10 cellular contexts compared by ENCODE assay signal in genomic region chr15:35667908-35668307, GRCh38.
"Had no signal": no experiment of that assay in that cellular context is flagged by ENCODE, and none has a peak within 500 bp of the region (broad histone marks: within the 10 kb centered on the region; RNA-seq: fewer than 3 reads in every experiment).

No MANE protein-coding gene starts in this region.

- H3K36me3 Mint-ChIP-seq: activated naive CD4-positive, alpha-beta T cell treated with anti-CD3 and anti-CD28 coated beads, Interleukin-2, amount 50 U/mL, for 72 hours; memory B cell had no signal

- H3K4me3 Mint-ChIP-seq: memory B cell, nephron progenitor cell, T-helper 17 cell had no signal

- H3K27ac Mint-ChIP-seq: activated naive CD4-positive, alpha-beta T cell treated with anti-CD3 and anti-CD28 coated beads, Interleukin-2, amount 50 U/mL, for 72 hours; effector memory CD8-positive, alpha-beta T cell; memory B cell; nephron progenitor cell; T-helper 17 cell had no signal

- H3K27me3 ChIP-seq: body of pancreas had no signal

- H3K27ac ChIP-seq: body of pancreas had no signal

- ATAC-seq: activated naive CD4-positive, alpha-beta T cell treated with anti-CD3 and anti-CD28 coated beads, Interleukin-2, amount 50 U/mL, for 72 hours; body of pancreas; effector memory CD8-positive, alpha-beta T cell; T-helper 17 cell had no signal

- H3K4me3 ChIP-seq: body of pancreas had no signal

- DNase-seq: activated CD4-positive, alpha-beta T cell treated with anti-CD3 and anti-CD28 coated beads, Interleukin-2, amount 50 U/mL, for 1 hour; activated effector memory CD4-positive, alpha-beta T cell treated with anti-CD3 and anti-CD28 coated beads, Interleukin-2, amount 50 U/mL, for 16 hours; amniotic stem cell; body of pancreas; effector memory CD8-positive, alpha-beta T cell; nephron progenitor cell; stimulated activated CD4-positive, alpha-beta T cell treated with anti-CD3 and anti-CD28 coated beads, Interleukin-4, amount 100 ng/mL, for 4 hours; T-helper 17 cell had no signal

- H3K9me3 ChIP-seq: body of pancreas had no signal

- H3K9me3 Mint-ChIP-seq: memory B cell, nephron progenitor cell had no signal
